Comparison of ENCODE assay signal across 8 cellular contexts in the genomic region with DNA sequence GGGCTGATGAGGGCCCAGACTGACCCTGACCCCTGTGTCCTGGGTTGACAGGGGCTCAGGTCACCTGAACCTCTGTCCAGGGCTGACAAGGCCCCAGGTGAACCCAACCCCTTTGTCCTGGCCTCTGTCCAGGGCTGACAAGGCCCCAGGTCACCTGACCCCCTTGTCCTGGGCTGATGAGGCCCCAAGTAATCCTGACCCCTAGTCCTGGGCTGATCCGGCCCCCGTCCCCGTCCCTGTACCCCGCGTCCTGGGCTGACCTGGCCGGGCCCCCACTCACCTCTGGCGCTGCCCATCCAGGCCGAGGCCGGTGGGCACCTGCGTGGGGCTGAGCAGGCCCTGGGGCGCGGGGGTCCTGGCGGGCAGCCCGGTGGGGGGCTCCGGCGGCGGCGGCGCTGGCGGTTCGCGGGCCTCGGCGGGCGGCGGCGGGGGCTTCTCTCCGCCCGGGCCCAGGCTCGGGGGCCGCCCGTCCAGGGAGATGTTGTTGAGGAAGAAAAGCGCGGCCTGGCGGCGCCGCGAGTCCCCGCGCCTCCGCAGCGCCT. TPM values are rescaled to one million over a fixed set of nuclear protein-coding genes. Genes with fewer than 3 reads are reported as not detected.
A peak's percentile ranks its signal among the peaks of the same experiment; 100 is the strongest.
DNase-seq lines count a peak whose midpoint lies in the region; ATAC-seq and TF ChIP-seq lines count a peak whose summit lies in the region.

No MANE protein-coding gene starts in this region.

- H3K27ac Mint-ChIP-seq in dendritic cell treated with granulocyte-macrophage colony-stimulating factor and Interleukin-4, amounts not matched to agents 40 ng/mL and 50 ng/mL, for 4 days: no peak overlapping the region

- H3K4me1 Mint-ChIP-seq in dendritic cell treated with granulocyte-macrophage colony-stimulating factor and Interleukin-4, amounts not matched to agents 40 ng/mL and 50 ng/mL, for 4 days (ENCODE audit: low read depth): peaks cover 37% of the 10 kb centered on the region

- no peak for TF ChIP-seq RAD21 in neural cell (conservative IDR thresholded peaks at IDR 0.05)

- H3K36me3 Mint-ChIP-seq in dendritic cell treated with granulocyte-macrophage colony-stimulating factor and Interleukin-4, amounts not matched to agents 40 ng/mL and 50 ng/mL, for 4 days (ENCODE audit: low read depth): peaks cover 18% of the 10 kb centered on the region

- no peak overlapping the region for H2AFZ ChIP-seq in neural cell (ENCODE audit: low read depth, low read length)

- TF ChIP-seq CTCF in neural cell (IDR thresholded peaks at IDR 0.05; ENCODE audit: poor library complexity, severe bottlenecking): no peak

- H3K9ac ChIP-seq in HUES6 (ENCODE audit: low read length) (peak overlapping the region; percentile 10), neural cell (ENCODE audit: low read length) (peak overlapping the region; percentile 83)

- no peak overlapping the region for H3K27ac ChIP-seq in HUES6 (ENCODE audit: low read depth, low read length)
- no peak overlapping the region for H3K27ac ChIP-seq in neural cell (ENCODE audit: low read length)

- H3K36me3 ChIP-seq in HUES6 (ENCODE audit: control insufficient read depth, insufficient read depth, low read length) (peaks cover 3% of the 10 kb centered on the region; the same call in 1 of the 2 replicates), neural cell (ENCODE audit: insufficient read depth, low read length) (no peaks in the 10 kb centered on the region)

- ATAC-seq in GM19035 (IDR thresholded peaks at IDR 0.05; ENCODE audit: unreplicated experiment) (peak; percentile 14), GM21526 (IDR thresholded peaks at IDR 0.05; ENCODE audit: low FRiP score, unreplicated experiment) (no peak)

- peaks cover 22% of the 10 kb centered on the region; the same call in 1 of the 2 replicates for H3K27me3 ChIP-seq in HUES6 (ENCODE audit: control insufficient read depth, insufficient read depth, low read length)
- no peaks in the 10 kb centered on the region for H3K27me3 ChIP-seq in neural cell (ENCODE audit: insufficient read depth, low read depth, low read length)

- H3K9me2 ChIP-seq in neural cell (ENCODE audit: insufficient read depth, low read length): no peaks in the 10 kb centered on the region

- H3K4me3 ChIP-seq in HUES6 (ENCODE audit: low read depth, low read length) (peak overlapping the region; percentile 64), neural cell (ENCODE audit: low read length) (peak overlapping the region; percentile 93)

- intact Hi-C loops in dendritic cell treated with granulocyte-macrophage colony-stimulating factor and Interleukin-4, amounts not matched to agents 40 ng/mL and 50 ng/mL, for 4 days (cut with micrococcal nuclease): no loop called here

- peak overlapping the region; percentile 73 for H3K4me2 ChIP-seq in neural cell (ENCODE audit: low read length)

- H3K4me3 Mint-ChIP-seq in dendritic cell treated with granulocyte-macrophage colony-stimulating factor and Interleukin-4, amounts not matched to agents 40 ng/mL and 50 ng/mL, for 4 days: peak overlapping the region; percentile 70

- H3K27me3 Mint-ChIP-seq in dendritic cell treated with granulocyte-macrophage colony-stimulating factor and Interleukin-4, amounts not matched to agents 40 ng/mL and 50 ng/mL, for 4 days: peaks cover 18% of the 10 kb centered on the region

- no peak for TF ChIP-seq EP300 in neural cell (conservative IDR thresholded peaks at IDR 0.05; ENCODE audit: poor library complexity, severe bottlenecking)

- POLR2A ChIA-PET in HEK293T (lab: Yijun Ruan, JAX): no interaction called here

- H4K20me1 ChIP-seq in neural cell (ENCODE audit: insufficient read depth): no peaks in the 10 kb centered on the region

- peaks cover 9% of the 10 kb centered on the region for H3K79me2 ChIP-seq in neural cell (replicated peaks; ENCODE audit: insufficient read depth, low read length)

- no peaks in the 10 kb centered on the region for H3K9me3 Mint-ChIP-seq in dendritic cell treated with granulocyte-macrophage colony-stimulating factor and Interleukin-4, amounts not matched to agents 40 ng/mL and 50 ng/mL, for 4 days

- peaks cover 23% of the 10 kb centered on the region for H3K4me1 ChIP-seq in HUES6 (ENCODE audit: control insufficient read depth, insufficient read depth, low read length)

- CTCF ChIA-PET in HEK293T (lab: Yijun Ruan, JAX): no interaction called here

- no peaks in the 10 kb centered on the region for H3F3A ChIP-seq in neural cell (ENCODE audit: insufficient read depth, low read length, poor library complexity, severe bottlenecking)

- no peak for DNase-seq in GDM1 (lab: John Stamatoyannopoulos, UW)
- no peak for DNase-seq in HEK293T (ENCODE audit: extremely low spot score)
- no peak for DNase-seq in SHP77 (lab: John Stamatoyannopoulos, UW)

- H3K9me3 ChIP-seq in HUES6 (ENCODE audit: control insufficient read depth, insufficient read depth, low read depth, low read length) (no peaks in the 10 kb centered on the region), neural cell (ENCODE audit: low read length) (no peaks in the 10 kb centered on the region)

TF ChIP-seq in neural cell, 6 proteins besides CTCF, POLR2A, EP300 and RAD21:
- TF ChIP-seq POLR2AphosphoS5 (IDR thresholded peaks at IDR 0.05): no peak
- TF ChIP-seq, protein P1, sequence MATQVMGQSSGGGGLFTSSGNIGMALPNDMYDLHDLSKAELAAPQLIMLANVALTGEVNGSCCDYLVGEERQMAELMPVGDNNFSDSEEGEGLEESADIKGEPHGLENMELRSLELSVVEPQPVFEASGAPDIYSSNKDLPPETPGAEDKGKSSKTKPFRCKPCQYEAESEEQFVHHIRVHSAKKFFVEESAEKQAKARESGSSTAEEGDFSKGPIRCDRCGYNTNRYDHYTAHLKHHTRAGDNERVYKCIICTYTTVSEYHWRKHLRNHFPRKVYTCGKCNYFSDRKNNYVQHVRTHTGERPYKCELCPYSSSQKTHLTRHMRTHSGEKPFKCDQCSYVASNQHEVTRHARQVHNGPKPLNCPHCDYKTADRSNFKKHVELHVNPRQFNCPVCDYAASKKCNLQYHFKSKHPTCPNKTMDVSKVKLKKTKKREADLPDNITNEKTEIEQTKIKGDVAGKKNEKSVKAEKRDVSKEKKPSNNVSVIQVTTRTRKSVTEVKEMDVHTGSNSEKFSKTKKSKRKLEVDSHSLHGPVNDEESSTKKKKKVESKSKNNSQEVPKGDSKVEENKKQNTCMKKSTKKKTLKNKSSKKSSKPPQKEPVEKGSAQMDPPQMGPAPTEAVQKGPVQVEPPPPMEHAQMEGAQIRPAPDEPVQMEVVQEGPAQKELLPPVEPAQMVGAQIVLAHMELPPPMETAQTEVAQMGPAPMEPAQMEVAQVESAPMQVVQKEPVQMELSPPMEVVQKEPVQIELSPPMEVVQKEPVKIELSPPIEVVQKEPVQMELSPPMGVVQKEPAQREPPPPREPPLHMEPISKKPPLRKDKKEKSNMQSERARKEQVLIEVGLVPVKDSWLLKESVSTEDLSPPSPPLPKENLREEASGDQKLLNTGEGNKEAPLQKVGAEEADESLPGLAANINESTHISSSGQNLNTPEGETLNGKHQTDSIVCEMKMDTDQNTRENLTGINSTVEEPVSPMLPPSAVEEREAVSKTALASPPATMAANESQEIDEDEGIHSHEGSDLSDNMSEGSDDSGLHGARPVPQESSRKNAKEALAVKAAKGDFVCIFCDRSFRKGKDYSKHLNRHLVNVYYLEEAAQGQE (IDR thresholded peaks at IDR 0.05; ENCODE audit: borderline replicate concordance): no peak
- TF ChIP-seq SMC3 (conservative IDR thresholded peaks at IDR 0.05; ENCODE audit: poor library complexity): no peak
- no peak for TF ChIP-seq MXI1 (conservative IDR thresholded peaks at IDR 0.05; ENCODE audit: poor library complexity, severe bottlenecking)
- TF ChIP-seq EZH2 (IDR thresholded peaks at IDR 0.05; ENCODE audit: borderline replicate concordance, insufficient read depth, low read length, poor library complexity, severe bottlenecking): no peak
- TF ChIP-seq TAF1 (IDR thresholded peaks at IDR 0.05; ENCODE audit: low read depth): no peak

TF ChIP-seq in HEK293T, 16 proteins besides CTCF, POLR2A, EP300 and RAD21:
- TF ChIP-seq ARNT (IDR thresholded peaks at IDR 0.05) (no peak), L3MBTL2 (conservative IDR thresholded peaks at IDR 0.05) (no peak), NFRKB (IDR thresholded peaks at IDR 0.05) (no peak), FOXK2 (IDR thresholded peaks at IDR 0.05) (no peak), HDGF (IDR thresholded peaks at IDR 0.05; ENCODE audit: borderline replicate concordance) (no peak), PKNOX1 (IDR thresholded peaks at IDR 0.05) (no peak), ELF4 (IDR thresholded peaks at IDR 0.05) (no peak), FOXA1 (IDR thresholded peaks at IDR 0.05) (no peak)
TF ChIP-seq in HEK293T: peak in this region for 0.

RNA-seq across cellular contexts. Expression of gene CABLES2, which starts 0.4 kb away (rescaled TPM):
- 8.3 and 8.6 TPM in 2 replicates for polyA plus RNA-seq in neural cell
- polyA minus RNA-seq in neural cell: 9.5 and 11.1 TPM in 2 replicates

RNA-seq across cellular contexts. Expression of gene RPS21, which starts 19.8 kb away (rescaled TPM):
- polyA plus RNA-seq in neural cell: 1,158 and 1,633 TPM in 2 replicates
- 287 and 358 TPM in 2 replicates for polyA minus RNA-seq in neural cell

RNA-seq across cellular contexts. Expression of gene RBBP8NL, which starts 20.6 kb away (rescaled TPM):
- polyA plus RNA-seq in neural cell: not detected in 2 replicates
- not detected in 2 replicates for polyA minus RNA-seq in neural cell

RNA-seq across cellular contexts. Expression of gene LAMA5, which starts 39.6 kb away (rescaled TPM):
- polyA plus RNA-seq in neural cell: 21.6 and 27.2 TPM in 2 replicates
- polyA minus RNA-seq in neural cell: 11.9 and 12.9 TPM in 2 replicates
